8 cellular contexts compared by ENCODE assay signal in genomic region chr12:104603545-104603973, GRCh38.
DNase-seq lines count a peak whose midpoint lies in the region; ATAC-seq, FAIRE-seq and TF ChIP-seq lines count a peak whose summit lies in the region.

No MANE protein-coding gene starts in this region.

- H3K4me3 ChIP-seq in K562, result peak overlapping the region; percentile 1; the same call in 1 of the 2 replicates
- H3K4me3 ChIP-seq in muscle layer of duodenum (ENCODE audit: low read depth in 1 of 2, low read length in 2 of 2), result no peak overlapping the region

- DNase-seq in AG08396 (ENCODE audit: low spot score), result peak; percentile 16
- DNase-seq in HTR-8/SVneo (ENCODE audit: insufficient read length, low spot score), result peak; percentile 31
- DNase-seq in K562 (ENCODE audit: extremely low read depth in 1 of 4, low spot score in 3 of 4), result no peak
- DNase-seq in stimulated activated CD4-positive, alpha-beta T cell treated with anti-CD3 and anti-CD28 coated beads, Interleukin-15, amount 100 ng/mL, for 24 hours, result no peak
- DNase-seq in HPDE6-E6E7 (ENCODE audit: extremely low spot score), result no peak
- no peak for DNase-seq in DMS53 (lab: John Stamatoyannopoulos, UW)

- H2AFZ ChIP-seq in K562 (ENCODE audit: low read depth, low read length), result peak overlapping the region; percentile 65; the same call in 1 of the 2 replicates

- H3K9me1 ChIP-seq in K562 (ENCODE audit: control insufficient read depth, insufficient read depth, low read length), result peaks cover 6% of the 10 kb centered on the region

- H3K27ac ChIP-seq in K562 (ENCODE audit: extremely low read depth, low read depth, low read length), result peak overlapping the region; percentile 89
- H3K27ac ChIP-seq in muscle layer of duodenum (ENCODE audit: low read length), result peak overlapping the region; percentile 60

- CTCF ChIA-PET in K562 (lab: Yijun Ruan, JAX; ENCODE audit: low intra/inter-chr PET ratio), result no interaction called here

- TF ChIP-seq POLR2A in K562 (conservative IDR thresholded peaks at IDR 0.05), result no peak

- in situ Hi-C loops in K562 (cut with MboI), result no loop called here

- H3K9ac ChIP-seq in K562 (ENCODE audit: insufficient read depth in 1 of 2, low read depth in 2 of 2, low read length in 2 of 2), result peak overlapping the region in 1 of 2 experiments; percentile 48; a peak in 2 of 4 replicates

- WGBS in K562 (ENCODE audit: insufficient coverage, low coverage, missing lambda C conversion rate), result 72% methylated on average over 1 of the region's 1 CpG

- TF ChIP-seq RAD21 in K562 (CRISPR knock-in tag; conservative IDR thresholded peaks at IDR 0.05 in 1 of 2, IDR thresholded peaks at IDR 0.05 in 1 of 2), result no peak

- POLR2A ChIA-PET in K562 (lab: Yijun Ruan, JAX), result interaction anchor here (0.5 to 1.3 kb wide), 5 partner anchors 9 to 281 kb away, joined by 3 to 4 read pairs (median 3); no protein-coding TSS in a partner anchor

- H3K36me3 ChIP-seq in K562 (ENCODE audit: control insufficient read depth, insufficient read depth, low read length) (peaks cover 17% of the 10 kb centered on the region; the same call in 2 of the 3 replicates), muscle layer of duodenum (ENCODE audit: control insufficient read depth in 1 of 2, insufficient read depth in 2 of 2, low read length in 2 of 2) (no peaks in the 10 kb centered on the region)

- peaks cover 74% of the 10 kb centered on the region for H3K79me2 ChIP-seq in K562 (ENCODE audit: control insufficient read depth, insufficient read depth, low read length)

- H4K20me1 ChIP-seq in K562 (replicated peaks; ENCODE audit: control insufficient read depth, insufficient read depth, low read length), result peaks cover 2% of the 10 kb centered on the region; the same call in 1 of the 2 replicates

- peak overlapping the region; percentile 78 for H3K4me2 ChIP-seq in K562 (ENCODE audit: insufficient read depth, low read length)

- peaks cover 42 to 69% of the 10 kb centered on the region in 2 experiments for H3K4me1 ChIP-seq in K562 (replicated peaks in 1 of 2; ENCODE audit: control insufficient read depth in 2 of 2, insufficient read depth in 2 of 2, low read length in 2 of 2)
- peaks cover 0 to 5% of the 10 kb centered on the region in 2 donors for H3K4me1 ChIP-seq in muscle layer of duodenum (ENCODE audit: control insufficient read depth in 1 of 2, insufficient read depth in 2 of 2, low read length in 2 of 2)

- FAIRE-seq in HTR-8/SVneo (lab: Jason Lieb, UNC), result no peak
- FAIRE-seq in K562 (lab: Jason Lieb, UNC), result no peak

- TF ChIP-seq CTCF in K562 (IDR thresholded peaks at IDR 0.05 in 2 of 3, conservative IDR thresholded peaks at IDR 0.05 in 1 of 3; ENCODE audit: insufficient read depth in 2 of 3, low read depth in 1 of 3, low read length in 3 of 3), result no peak

- ATAC-seq in K562 (no peak), HG03095 (IDR thresholded peaks at IDR 0.05; ENCODE audit: unreplicated experiment) (no peak)

- no TSS peak for BruUV-seq in K562 (replicated peaks; lab: Mats Ljungman, UMichigan)

- H3K9me3 ChIP-seq in K562 (replicated peaks; ENCODE audit: control insufficient read depth, insufficient read depth, low read depth, low read length) (no peaks in the 10 kb centered on the region), muscle layer of duodenum (ENCODE audit: control insufficient read depth in 1 of 2, low read length in 2 of 2) (no peaks in the 10 kb centered on the region)

- no peaks in the 10 kb centered on the region for H3K27me3 ChIP-seq in K562 (ENCODE audit: control insufficient read depth in 2 of 2, insufficient read depth in 2 of 2, low read length in 2 of 2)
- H3K27me3 ChIP-seq in muscle layer of duodenum (ENCODE audit: low read depth, low read length), result no peaks in the 10 kb centered on the region

- TF ChIP-seq EP300 in K562 (IDR thresholded peaks at IDR 0.05; ENCODE audit: low read length), result no peak

- intact Hi-C loops in K562 (cut with micrococcal nuclease), result no loop called here

TF ChIP-seq in K562, 482 proteins besides CTCF, POLR2A, EP300 and RAD21:
- TF ChIP-seq ZNF197 (CRISPR knock-in tag; IDR thresholded peaks at IDR 0.05; ENCODE audit: low read depth), result 0 out of 2 replicates have a peak, but pooled peaks have one; percentile 4
- TF ChIP-seq ESRRA (IDR thresholded peaks at IDR 0.05; ENCODE audit: borderline replicate concordance, low read depth), result no peak
- TF ChIP-seq HDAC1 (IDR thresholded peaks at IDR 0.05), result peak in 1 of 2 experiments; percentile 64; a peak in 2 of 4 replicates
- 0 out of 2 replicates have a peak, but pooled peaks have one; percentile 48 for TF ChIP-seq ZNF175 (CRISPR knock-in tag; IDR thresholded peaks at IDR 0.05; ENCODE audit: low read depth)
- 0 out of 2 replicates have a peak, but pooled peaks have one; percentile 16 for TF ChIP-seq HDAC2 (IDR thresholded peaks at IDR 0.05)
- peak; percentile 93 to 95 for TF ChIP-seq KDM1A (IDR thresholded peaks at IDR 0.05)
- TF ChIP-seq STAT5B (CRISPR knock-in tag; IDR thresholded peaks at IDR 0.05), result no peak
- peak; percentile 84 for TF ChIP-seq MEIS2 (IDR thresholded peaks at IDR 0.05; ENCODE audit: partially characterized antibody)
- TF ChIP-seq RCOR1 (IDR thresholded peaks at IDR 0.05; ENCODE audit: borderline replicate concordance in 1 of 2, low read depth in 2 of 2, low read length in 2 of 2), result peak in 1 of 2 experiments; percentile 66; a peak in 1 of 4 replicates
- no peak for TF ChIP-seq CEBPG (CRISPR knock-in tag; IDR thresholded peaks at IDR 0.05)
- TF ChIP-seq CEBPG (tag; conservative IDR thresholded peaks at IDR 0.05 in 1 of 2, IDR thresholded peaks at IDR 0.05 in 1 of 2), result peak; percentile 40 to 42; a peak in 2 of 4 replicates
- TF ChIP-seq CEBPB (tag; IDR thresholded peaks at IDR 0.05), result peak; percentile 35; the same call in 1 of the 2 replicates
- no peak for TF ChIP-seq CXXC5 (CRISPR knock-in tag; IDR thresholded peaks at IDR 0.05)
- TF ChIP-seq PKNOX1 (IDR thresholded peaks at IDR 0.05), result peak; percentile 16; the same call in 1 of the 2 replicates
- TF ChIP-seq FOXA3 (CRISPR knock-in tag; conservative IDR thresholded peaks at IDR 0.05 in 1 of 2, IDR thresholded peaks at IDR 0.05 in 1 of 2), result peak in 1 of 2 experiments; percentile 20; a peak in 1 of 4 replicates
- TF ChIP-seq ZNF24 (IDR thresholded peaks at IDR 0.05), result 0 out of 2 replicates have a peak, but pooled peaks have one; percentile 59

Comparison
In these comparisons a context has a peak if more than half of its experiments do, and no peak if none do; other contexts are left out.
1. DNase-seq: peak in AG08396 (single experiment) and HTR-8/SVneo (single experiment); none in K562 (0 of 4), stimulated activated CD4-positive, alpha-beta T cell treated with anti-CD3 and anti-CD28 coated beads, Interleukin-15, amount 100 ng/mL, for 24 hours (single experiment), HPDE6-E6E7 (single experiment) and DMS53 (single experiment).